8 cellular contexts compared by ENCODE assay signal in the genomic region with DNA sequence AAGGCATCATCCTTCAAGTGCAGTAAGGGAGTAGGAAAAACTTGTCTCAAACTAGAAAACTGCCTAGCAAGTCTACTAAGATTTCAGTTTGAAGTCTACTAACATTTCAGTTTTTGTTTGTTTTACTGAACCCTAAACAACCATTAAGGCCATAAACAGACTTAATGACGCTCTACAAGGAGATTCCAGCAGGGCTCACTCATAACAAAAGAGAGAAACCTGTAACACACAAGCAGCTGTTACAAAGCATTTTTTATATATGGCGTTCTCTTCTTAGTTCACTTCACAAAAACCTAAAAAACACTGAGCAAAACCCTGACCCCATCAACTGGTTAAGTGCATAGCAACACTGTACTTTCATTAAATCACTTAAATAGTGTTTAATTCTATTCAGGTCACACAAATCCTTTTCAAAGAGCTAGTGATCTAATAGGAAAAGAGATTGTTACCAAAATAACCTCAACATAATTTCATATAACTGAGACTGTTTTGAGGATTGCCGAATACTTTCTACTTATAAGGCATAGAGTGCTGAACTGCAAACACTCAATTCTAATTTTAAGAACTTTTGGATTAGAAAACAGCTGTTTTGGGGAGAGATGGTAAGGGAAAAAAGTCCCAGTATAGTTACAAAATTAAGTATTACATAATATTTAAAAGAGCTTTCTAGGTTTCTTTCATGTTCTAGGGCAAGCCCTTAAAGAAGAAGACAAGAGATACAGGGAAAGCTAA. TPM values are rescaled to one million over a fixed set of nuclear protein-coding genes. Genes with fewer than 3 reads are reported as not detected.
DNase-seq lines count a peak whose midpoint lies in the region; ATAC-seq and TF ChIP-seq lines count a peak whose summit lies in the region.

No MANE protein-coding gene starts in this region.

- TF ChIP-seq CTCF in ovary (IDR thresholded peaks at IDR 0.05), result no peak

- 24 to 29% methylated on average over 3 of the region's 3 CpGs for WGBS in esophagus, 2 donors
- WGBS in ovary, 3 donors, result 5 to 8% (median 6%) methylated on average over 3 of the region's 3 CpGs

- H3K4me1 Mint-ChIP-seq in activated CD4-positive, alpha-beta T cell treated with anti-CD3 and anti-CD28 coated beads for 36 hours, result peaks cover 30% of the 10 kb centered on the region

- no peaks in the 10 kb centered on the region for H3K27me3 Mint-ChIP-seq in activated CD4-positive, alpha-beta T cell treated with anti-CD3 and anti-CD28 coated beads for 36 hours

- no peak for TF ChIP-seq POLR2A in ovary (IDR thresholded peaks at IDR 0.05)

- no peak for TF ChIP-seq EP300 in ovary (IDR thresholded peaks at IDR 0.05)

- H3K27ac Mint-ChIP-seq in activated CD4-positive, alpha-beta T cell treated with anti-CD3 and anti-CD28 coated beads for 36 hours, result no peak overlapping the region

- H3K9me3 ChIP-seq in SJCRH30 (replicated peaks) (no peaks in the 10 kb centered on the region), esophagus (ENCODE audit: control insufficient read depth in 2 of 2, insufficient read depth in 1 of 2, low read depth in 1 of 2, low read length in 1 of 2) (no peaks in the 10 kb centered on the region), ovary (no peaks in the 10 kb centered on the region)

- CTCF ChIA-PET in activated CD4-positive, alpha-beta T cell treated with anti-CD3 and anti-CD28 coated beads for 36 hours (lab: Charles Lee), result interaction anchor here (0.6 to 3.2 kb wide), 7 partner anchors 8 to 363 kb away, joined by 3 to 13 read pairs (median 3); no protein-coding TSS in a partner anchor

- DNase-seq in activated CD4-positive, alpha-beta T cell treated with anti-CD3 and anti-CD28 coated beads for 36 hours, result no peak
- DNase-seq in activated CD4-positive, alpha-beta T cell treated with anti-CD3 and anti-CD28 coated beads, Interleukin-2, amount 50 U/mL, for 1 hour, result no peak
- DNase-seq in SJCRH30, result peak in 1 of 2 experiments; percentile 51
- DNase-seq in ovary, result no peak
- DNase-seq in stimulated activated CD4-positive, alpha-beta T cell treated with anti-CD3 and anti-CD28 coated beads, Interleukin-2, amount 100 ng/mL, for 24 hours, result no peak
- DNase-seq in hypothalamus (lab: John Stamatoyannopoulos, UW), result no peak

- no peaks in the 10 kb centered on the region for H3K9me3 Mint-ChIP-seq in activated CD4-positive, alpha-beta T cell treated with anti-CD3 and anti-CD28 coated beads for 36 hours (ENCODE audit: low read depth)

- H3K36me3 ChIP-seq in SJCRH30, result no peaks in the 10 kb centered on the region
- H3K36me3 ChIP-seq in esophagus (ENCODE audit: control insufficient read depth in 2 of 2, insufficient read depth in 2 of 2, low read length in 1 of 2), result no peaks in the 10 kb centered on the region
- no peaks in the 10 kb centered on the region for H3K36me3 ChIP-seq in ovary

- H3K4me3 ChIP-seq in SJCRH30, result peak overlapping the region; percentile 82
- H3K4me3 ChIP-seq in esophagus (ENCODE audit: low read depth in 1 of 2, low read length in 2 of 2), result peak overlapping the region; percentile 77 to 91
- H3K4me3 ChIP-seq in ovary, result peak overlapping the region; percentile 93

- H3K4me1 ChIP-seq in SJCRH30 (peaks cover 4% of the 10 kb centered on the region; the same call in 1 of the 2 replicates), esophagus (ENCODE audit: control insufficient read depth in 2 of 2, insufficient read depth in 2 of 2, low read length in 1 of 2) (no peaks in the 10 kb centered on the region), ovary (ENCODE audit: insufficient read depth) (peaks cover 4% of the 10 kb centered on the region)

- ATAC-seq in activated CD4-positive, alpha-beta T cell treated with anti-CD3 and anti-CD28 coated beads for 36 hours, result no peak
- ATAC-seq in HG03442 (IDR thresholded peaks at IDR 0.05; ENCODE audit: unreplicated experiment), result no peak

- H3K27me3 ChIP-seq in SJCRH30 (no peaks in the 10 kb centered on the region), esophagus (ENCODE audit: control insufficient read depth in 1 of 2, insufficient read depth in 2 of 2, low read length in 2 of 2) (no peaks in the 10 kb centered on the region), ovary (no peaks in the 10 kb centered on the region)

- H3K27ac ChIP-seq in SJCRH30 (peak overlapping the region; percentile 96), esophagus (ENCODE audit: low read depth in 2 of 2, low read length in 1 of 2) (peak overlapping the region; percentile 97 to 98), ovary (peak overlapping the region in 1 of 2 donors; percentile 95)

- peak overlapping the region; percentile 93 for H3K4me3 Mint-ChIP-seq in activated CD4-positive, alpha-beta T cell treated with anti-CD3 and anti-CD28 coated beads for 36 hours

- no peaks in the 10 kb centered on the region for H3K36me3 Mint-ChIP-seq in activated CD4-positive, alpha-beta T cell treated with anti-CD3 and anti-CD28 coated beads for 36 hours (ENCODE audit: low read depth)

- intact Hi-C loops in activated CD4-positive, alpha-beta T cell treated with anti-CD3 and anti-CD28 coated beads for 36 hours (cut with DNase I, micrococcal nuclease), result loop anchor here (5.0 to 10.0 kb wide), 5 partner anchors 385 to 1292 kb away; partner anchors contain the start of genes ERO1B (in 1 of the 2), LGALS8 (in 1 of the 2) and MTR (in 1 of the 2)
- intact Hi-C loops in ovary (cut with DNase I), result loop anchor here in 1 of 4 donors (5.0 kb wide), 1 partner anchor 235 kb away; no protein-coding TSS in a partner anchor

- POLR2A ChIA-PET in activated CD4-positive, alpha-beta T cell treated with anti-CD3 and anti-CD28 coated beads for 36 hours (lab: Charles Lee), result interaction anchor here (0.9 to 1.0 kb wide), 2 partner anchors 9 to 14 kb away, joined by 3 read pairs; no protein-coding TSS in a partner anchor

RNA-seq across cellular contexts. Expression of gene B3GALNT2, which starts 1.5 kb away (rescaled TPM):
- 10 to 100 TPM; 10.1 to 12.0 TPM for total RNA-seq in activated CD4-positive, alpha-beta T cell treated with anti-CD3 and anti-CD28 coated beads for 36 hours
- 44.4 and 50.1 TPM in 2 replicates for total RNA-seq in SJCRH30 (2014; rRNA removed; shearing (Covaris generic))
- polyA plus RNA-seq in esophagus, result 1 to 10 TPM; 3.7 to 7.0 TPM
- total RNA-seq in ovary, result 10 to 100 TPM; 14.1 to 21.5 (median 18.6) TPM
- polyA plus RNA-seq in ovary, result 10 to 100 TPM in 1 of 2 donors, 1 to 10 TPM in 1; 6.2 to 18.0 TPM
